12 cellular contexts compared by ENCODE assay signal in genomic region chr5:72465068-72465467, GRCh38. TPM values are rescaled to one million over a fixed set of nuclear protein-coding genes. Genes with fewer than 3 reads are reported as not detected.
DNase-seq lines count a peak whose midpoint lies in the region; ATAC-seq and TF ChIP-seq lines count a peak whose summit lies in the region.
"Had no signal": no experiment of that assay in that cellular context is flagged by ENCODE, and none has a peak within 500 bp of the region (broad histone marks: within the 10 kb centered on the region; RNA-seq: fewer than 3 reads in every experiment).

No MANE protein-coding gene starts in this region.

- no peaks in the 10 kb centered on the region for H3K9me3 Mint-ChIP-seq in stimulated activated naive B cell treated with anti-CD40 and anti-IgM and Interleukin-4, amounts not matched to agents 10 μg/mL and 1 μg/mL and 100 μg/mL, for 72 hours
- H3K9me3 Mint-ChIP-seq in type B pancreatic cell: no peaks in the 10 kb centered on the region
- no peaks in the 10 kb centered on the region for H3K9me3 Mint-ChIP-seq in activated naive CD4-positive, alpha-beta T cell treated with anti-CD3 and anti-CD28 coated beads, Interleukin-2, amount 50 U/mL, for 72 hours

- no peaks in the 10 kb centered on the region for H3K36me3 Mint-ChIP-seq in stimulated activated naive B cell treated with anti-CD40 and anti-IgM and Interleukin-4, amounts not matched to agents 10 μg/mL and 1 μg/mL and 100 μg/mL, for 72 hours
- no peaks in the 10 kb centered on the region for H3K36me3 Mint-ChIP-seq in type B pancreatic cell
- H3K36me3 Mint-ChIP-seq in activated naive CD4-positive, alpha-beta T cell treated with anti-CD3 and anti-CD28 coated beads, Interleukin-2, amount 50 U/mL, for 72 hours: no peaks in the 10 kb centered on the region

- H3K27me3 Mint-ChIP-seq in stimulated activated naive B cell treated with anti-CD40 and anti-IgM and Interleukin-4, amounts not matched to agents 10 μg/mL and 1 μg/mL and 100 μg/mL, for 72 hours: no peaks in the 10 kb centered on the region
- no peaks in the 10 kb centered on the region for H3K27me3 Mint-ChIP-seq in type B pancreatic cell

- intact Hi-C loops in Right ventricle myocardium superior (cut with DNase I) (loop anchor here (10.0 kb wide), 1 partner anchor 50 kb away; no protein-coding TSS in a partner anchor), Right ventricle myocardium inferior (cut with DNase I) (no loop called here)

- DNase-seq in Right ventricle myocardium superior (no peak), Right ventricle myocardium inferior (ENCODE audit: missing footprints) (no peak), type B pancreatic cell (ENCODE audit: extremely low spot score, unreplicated experiment) (no peak), medulla oblongata (ENCODE audit: extremely low spot score) (no peak)
- no peak for DNase-seq in stimulated activated naive B cell treated with anti-CD40 and anti-IgM and Interleukin-4, amounts not matched to agents 10 μg/mL and 1 μg/mL and 100 μg/mL, for 72 hours
- no peak for DNase-seq in activated naive CD4-positive, alpha-beta T cell treated with anti-CD3 and anti-CD28 coated beads, Interleukin-2, amount 50 U/mL, for 72 hours (ENCODE audit: low spot score in 2 of 2)
- DNase-seq: 8988T, activated T-cell treated with anti-CD3 and anti-CD28 coated beads for 4 hours, NCI-H2171 had no signal

- peak overlapping the region; percentile 30 to 51 for H3K4me3 Mint-ChIP-seq in stimulated activated naive B cell treated with anti-CD40 and anti-IgM and Interleukin-4, amounts not matched to agents 10 μg/mL and 1 μg/mL and 100 μg/mL, for 72 hours
- H3K4me3 Mint-ChIP-seq in type B pancreatic cell: no peak overlapping the region

- ATAC-seq in Right ventricle myocardium superior (ENCODE audit: poor library complexity) (peak; percentile 40), Right ventricle myocardium inferior (no peak), HG02610 (IDR thresholded peaks at IDR 0.05; ENCODE audit: unreplicated experiment) (peak; percentile 22), HG03460 (IDR thresholded peaks at IDR 0.05; ENCODE audit: unreplicated experiment) (peak; percentile 29)
- ATAC-seq in stimulated activated naive B cell treated with anti-CD40 and anti-IgM and Interleukin-4, amounts not matched to agents 10 μg/mL and 1 μg/mL and 100 μg/mL, for 72 hours (replicated peaks): peak; percentile 18 to 31
- ATAC-seq in activated naive CD4-positive, alpha-beta T cell treated with anti-CD3 and anti-CD28 coated beads, Interleukin-2, amount 50 U/mL, for 72 hours: no peak

- peak overlapping the region; percentile 72 for H3K27ac Mint-ChIP-seq in stimulated activated naive B cell treated with anti-CD40 and anti-IgM and Interleukin-4, amounts not matched to agents 10 μg/mL and 1 μg/mL and 100 μg/mL, for 72 hours
- H3K27ac Mint-ChIP-seq in type B pancreatic cell: no peak overlapping the region
- no peak overlapping the region for H3K27ac Mint-ChIP-seq in activated naive CD4-positive, alpha-beta T cell treated with anti-CD3 and anti-CD28 coated beads, Interleukin-2, amount 50 U/mL, for 72 hours

- no peak for TF ChIP-seq CTCF in type B pancreatic cell (conservative IDR thresholded peaks at IDR 0.05)

- peaks cover 18 to 42% of the 10 kb centered on the region in 2 donors for H3K4me1 Mint-ChIP-seq in stimulated activated naive B cell treated with anti-CD40 and anti-IgM and Interleukin-4, amounts not matched to agents 10 μg/mL and 1 μg/mL and 100 μg/mL, for 72 hours
- H3K4me1 Mint-ChIP-seq in type B pancreatic cell (ENCODE audit: unreplicated experiment): peaks cover 6% of the 10 kb centered on the region

RNA-seq across cellular contexts. Expression of gene ZNF366, which starts 42.1 kb away (rescaled TPM):
- total RNA-seq in Right ventricle myocardium superior (8.0 TPM), Right ventricle myocardium inferior (8.7 TPM), type B pancreatic cell (ENCODE audit: low replicate concordance) (not detected in 2 replicates)
- total RNA-seq in activated naive CD4-positive, alpha-beta T cell treated with anti-CD3 and anti-CD28 coated beads, Interleukin-2, amount 50 U/mL, for 72 hours: not detected
- total RNA-seq: epithelial cell of proximal tubule had no signal

Comparison
In these comparisons a context has a peak if more than half of its experiments do, and no peak if none do; other contexts are left out.
1. ATAC-seq: peak in Right ventricle myocardium superior (single experiment), HG02610 (single experiment), HG03460 (single experiment) and stimulated activated naive B cell treated with anti-CD40 and anti-IgM and Interleukin-4, amounts not matched to agents 10 μg/mL and 1 μg/mL and 100 μg/mL, for 72 hours (2 of 2); none in Right ventricle myocardium inferior (single experiment) and activated naive CD4-positive, alpha-beta T cell treated with anti-CD3 and anti-CD28 coated beads, Interleukin-2, amount 50 U/mL, for 72 hours (0 of 2).